Comparison of ENCODE assay signal across 1 cellular context in the genomic region with DNA sequence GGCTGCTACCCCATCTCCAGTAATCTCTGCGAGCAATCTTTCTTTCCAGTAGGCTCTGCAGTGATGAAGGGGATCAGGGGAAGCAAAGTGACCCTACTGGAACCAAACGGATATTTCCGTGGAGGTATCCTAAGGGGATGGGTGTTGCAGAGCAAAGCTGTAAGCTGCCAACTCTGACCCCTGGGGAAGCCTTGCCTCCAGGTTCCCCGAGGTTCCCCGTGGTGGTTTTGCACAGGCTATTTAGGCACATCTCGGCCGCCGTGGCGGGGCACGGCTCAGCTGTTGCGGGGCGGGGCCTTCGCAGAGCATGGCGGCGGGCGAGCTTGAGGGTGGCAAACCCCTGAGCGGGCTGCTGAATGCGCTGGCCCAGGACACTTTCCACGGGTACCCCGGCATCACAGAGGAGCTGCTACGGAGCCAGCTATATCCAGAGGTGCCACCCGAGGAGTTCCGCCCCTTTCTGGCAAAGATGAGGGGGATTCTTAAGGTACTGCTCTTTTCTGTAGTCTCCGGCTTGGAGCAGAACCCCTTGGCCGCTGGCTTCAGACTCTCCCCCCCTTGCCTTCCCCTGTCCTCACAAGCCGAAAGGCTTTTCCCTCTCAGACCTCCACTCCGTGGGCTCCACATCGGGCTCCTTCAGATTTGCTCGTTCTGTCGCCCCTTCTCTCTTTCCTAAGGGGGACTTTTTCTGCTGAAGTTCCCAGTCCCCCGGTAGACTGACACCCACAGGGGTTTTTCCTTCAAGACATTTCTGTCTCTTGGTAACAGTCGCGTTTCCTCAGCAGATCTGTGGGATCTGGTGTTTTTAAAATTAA.
TF ChIP-seq lines count a peak whose summit lies in the region.

A gene (plus strand): TSS at position 303 of the 815 bp plus-strand sequence. CDS start 5 bp downstream, at position 308.

TF ChIP-seq in HepG2, 621 proteins besides CTCF, POLR2A, EP300 and RAD21 (continued from another document):
- TF ChIP-seq, protein P1, sequence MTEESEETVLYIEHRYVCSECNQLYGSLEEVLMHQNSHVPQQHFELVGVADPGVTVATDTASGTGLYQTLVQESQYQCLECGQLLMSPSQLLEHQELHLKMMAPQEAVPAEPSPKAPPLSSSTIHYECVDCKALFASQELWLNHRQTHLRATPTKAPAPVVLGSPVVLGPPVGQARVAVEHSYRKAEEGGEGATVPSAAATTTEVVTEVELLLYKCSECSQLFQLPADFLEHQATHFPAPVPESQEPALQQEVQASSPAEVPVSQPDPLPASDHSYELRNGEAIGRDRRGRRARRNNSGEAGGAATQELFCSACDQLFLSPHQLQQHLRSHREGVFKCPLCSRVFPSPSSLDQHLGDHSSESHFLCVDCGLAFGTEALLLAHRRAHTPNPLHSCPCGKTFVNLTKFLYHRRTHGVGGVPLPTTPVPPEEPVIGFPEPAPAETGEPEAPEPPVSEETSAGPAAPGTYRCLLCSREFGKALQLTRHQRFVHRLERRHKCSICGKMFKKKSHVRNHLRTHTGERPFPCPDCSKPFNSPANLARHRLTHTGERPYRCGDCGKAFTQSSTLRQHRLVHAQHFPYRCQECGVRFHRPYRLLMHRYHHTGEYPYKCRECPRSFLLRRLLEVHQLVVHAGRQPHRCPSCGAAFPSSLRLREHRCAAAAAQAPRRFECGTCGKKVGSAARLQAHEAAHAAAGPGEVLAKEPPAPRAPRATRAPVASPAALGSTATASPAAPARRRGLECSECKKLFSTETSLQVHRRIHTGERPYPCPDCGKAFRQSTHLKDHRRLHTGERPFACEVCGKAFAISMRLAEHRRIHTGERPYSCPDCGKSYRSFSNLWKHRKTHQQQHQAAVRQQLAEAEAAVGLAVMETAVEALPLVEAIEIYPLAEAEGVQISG (CRISPR knock-in tag; IDR thresholded peaks at IDR 0.05), result peak; percentile 87
- TF ChIP-seq ZBTB1 (CRISPR knock-in tag; IDR thresholded peaks at IDR 0.05; ENCODE audit: borderline replicate concordance), result no peak
- peak; percentile 90 for TF ChIP-seq PHF8 (CRISPR knock-in tag; IDR thresholded peaks at IDR 0.05)
- TF ChIP-seq SRSF1 (optimal IDR thresholded peaks at IDR 0.05; ENCODE audit: low read depth, low read length), result no peak
- peak; percentile 98 for TF ChIP-seq REPIN1 (CRISPR knock-in tag; IDR thresholded peaks at IDR 0.05; ENCODE audit: borderline replicate concordance, low read depth)
